Comparison of ENCODE assay signal across 9 cellular contexts in genomic region chr9:19999491-20000057, GRCh38.
A peak's percentile ranks its signal among the peaks of the same experiment; 100 is the strongest.
DNase-seq lines count a peak whose midpoint lies in the region; ATAC-seq and TF ChIP-seq lines count a peak whose summit lies in the region.
"Had no signal": no experiment of that assay in that cellular context is flagged by ENCODE, and none has a peak within 500 bp of the region (broad histone marks: within the 10 kb centered on the region; RNA-seq: fewer than 3 reads in every experiment).

No MANE protein-coding gene starts in this region.

- H3K4me1 Mint-ChIP-seq in activated CD4-positive, alpha-beta T cell treated with anti-CD3 and anti-CD28 coated beads for 36 hours, result peaks cover 46% of the 10 kb centered on the region
- H3K4me1 Mint-ChIP-seq in T-helper 1 cell treated with Interleukin-12 subunit alpha and Interleukin-12 subunit beta and Interleukin-4 antibody, amounts not matched to agents 30 μg/mL and 1 μg/mL, for 36 hours (ENCODE audit: low read depth), result peaks cover 50% of the 10 kb centered on the region
- H3K4me1 Mint-ChIP-seq: B cell had no signal

- H3K27ac Mint-ChIP-seq in activated CD4-positive, alpha-beta T cell treated with anti-CD3 and anti-CD28 coated beads for 36 hours, result peak overlapping the region; percentile 97
- H3K27ac Mint-ChIP-seq in T-helper 1 cell treated with Interleukin-12 subunit alpha and Interleukin-12 subunit beta and Interleukin-4 antibody, amounts not matched to agents 30 μg/mL and 1 μg/mL, for 36 hours, result peak overlapping the region; percentile 93
- H3K27ac Mint-ChIP-seq: B cell had no signal

- no peaks in the 10 kb centered on the region for H3K4me1 ChIP-seq in lower lobe of right lung

- no peak for TF ChIP-seq CTCF in fibroblast of pulmonary artery (IDR thresholded peaks at IDR 0.05; ENCODE audit: low read length, missing control alignments)
- TF ChIP-seq CTCF in lower lobe of right lung (IDR thresholded peaks at IDR 0.05), result no peak

- intact Hi-C loops in activated CD4-positive, alpha-beta T cell treated with anti-CD3 and anti-CD28 coated beads for 36 hours (cut with DNase I, micrococcal nuclease), result loop anchor here (1.0 to 10.0 kb wide), 16 partner anchors 23 to 1097 kb away; partner anchors contain the start of genes MLLT3 (in 2 of the 2), DENND4C (in 1 of the 2), FOCAD (in 1 of the 2) and HACD4 (in 1 of the 2)
- intact Hi-C loops in lower lobe of right lung (cut with DNase I), result no loop called here

- H3K27me3 Mint-ChIP-seq in activated CD4-positive, alpha-beta T cell treated with anti-CD3 and anti-CD28 coated beads for 36 hours, result no peaks in the 10 kb centered on the region
- no peaks in the 10 kb centered on the region for H3K27me3 Mint-ChIP-seq in T-helper 1 cell treated with Interleukin-12 subunit alpha and Interleukin-12 subunit beta and Interleukin-4 antibody, amounts not matched to agents 30 μg/mL and 1 μg/mL, for 36 hours (ENCODE audit: low read depth)
- H3K27me3 Mint-ChIP-seq: B cell had no signal

- no peak overlapping the region for H3K27ac ChIP-seq in lower lobe of right lung

- peak; percentile 94 for ATAC-seq in activated CD4-positive, alpha-beta T cell treated with anti-CD3 and anti-CD28 coated beads for 36 hours
- peak; percentile 85 for ATAC-seq in HG02943 (IDR thresholded peaks at IDR 0.05; ENCODE audit: low read depth, unreplicated experiment)
- ATAC-seq in lower lobe of right lung, result no peak

- peak overlapping the region; percentile 42 for H3K4me3 Mint-ChIP-seq in activated CD4-positive, alpha-beta T cell treated with anti-CD3 and anti-CD28 coated beads for 36 hours
- H3K4me3 Mint-ChIP-seq in T-helper 1 cell treated with Interleukin-12 subunit alpha and Interleukin-12 subunit beta and Interleukin-4 antibody, amounts not matched to agents 30 μg/mL and 1 μg/mL, for 36 hours, result peak overlapping the region; percentile 39
- H3K4me3 Mint-ChIP-seq: B cell had no signal

- H3K4me3 ChIP-seq in fibroblast of pulmonary artery (replicated peaks; ENCODE audit: low read depth, low read length) (no peak overlapping the region), lower lobe of right lung (no peak overlapping the region)

- no peaks in the 10 kb centered on the region for H3K9me3 ChIP-seq in lower lobe of right lung

- no peaks in the 10 kb centered on the region for H3K27me3 ChIP-seq in lower lobe of right lung (ENCODE audit: low read depth)

- CTCF ChIA-PET in activated CD4-positive, alpha-beta T cell treated with anti-CD3 and anti-CD28 coated beads for 36 hours (lab: Charles Lee), result interaction anchor here (0.6 to 1.3 kb wide), 5 partner anchors 22 to 623 kb away, joined by 3 to 5 read pairs (median 3); no protein-coding TSS in a partner anchor

- POLR2A ChIA-PET in activated CD4-positive, alpha-beta T cell treated with anti-CD3 and anti-CD28 coated beads for 36 hours (lab: Charles Lee), result interaction anchor here (1.0 to 1.2 kb wide), 2 partner anchors 209 to 685 kb away, joined by 3 read pairs; partner anchors contain the start of gene FOCAD

- peak; percentile 81 for DNase-seq in activated CD4-positive, alpha-beta T cell treated with anti-CD3 and anti-CD28 coated beads for 36 hours
- no peak for DNase-seq in activated CD4-positive, alpha-beta T cell treated with anti-CD3 and anti-CD28 coated beads for 1 hour
- peak; percentile 77 for DNase-seq in fibroblast of pulmonary artery (ENCODE audit: low read depth)
- DNase-seq in lower lobe of right lung, result no peak
- no peak for DNase-seq in NCI-H2081 treated with DMSO at 0.1 percent for 48 hours (lab: John Stamatoyannopoulos, UW)
- no peak for DNase-seq in DMS53 treated with DMSO at 0.1 percent for 48 hours (lab: John Stamatoyannopoulos, UW; ENCODE audit: unreplicated experiment)

- H3K9me3 Mint-ChIP-seq in activated CD4-positive, alpha-beta T cell treated with anti-CD3 and anti-CD28 coated beads for 36 hours (ENCODE audit: low read depth), result peaks cover 10% of the 10 kb centered on the region
- peaks cover 17% of the 10 kb centered on the region for H3K9me3 Mint-ChIP-seq in T-helper 1 cell treated with Interleukin-12 subunit alpha and Interleukin-12 subunit beta and Interleukin-4 antibody, amounts not matched to agents 30 μg/mL and 1 μg/mL, for 36 hours

- no peaks in the 10 kb centered on the region for H3K36me3 ChIP-seq in lower lobe of right lung

- H3K36me3 Mint-ChIP-seq in activated CD4-positive, alpha-beta T cell treated with anti-CD3 and anti-CD28 coated beads for 36 hours (ENCODE audit: low read depth), result peaks cover 9% of the 10 kb centered on the region
- peaks cover 23% of the 10 kb centered on the region for H3K36me3 Mint-ChIP-seq in T-helper 1 cell treated with Interleukin-12 subunit alpha and Interleukin-12 subunit beta and Interleukin-4 antibody, amounts not matched to agents 30 μg/mL and 1 μg/mL, for 36 hours (ENCODE audit: low read depth)

Comparison
In these comparisons a context has a peak if more than half of its experiments do, and no peak if none do; other contexts are left out.
1. DNase-seq: peak in activated CD4-positive, alpha-beta T cell treated with anti-CD3 and anti-CD28 coated beads for 36 hours (single experiment) and fibroblast of pulmonary artery (single experiment); none in activated CD4-positive, alpha-beta T cell treated with anti-CD3 and anti-CD28 coated beads for 1 hour (single experiment), lower lobe of right lung (single experiment), NCI-H2081 treated with DMSO at 0.1 percent for 48 hours (single experiment) and DMS53 treated with DMSO at 0.1 percent for 48 hours (single experiment).
2. ATAC-seq: peak in activated CD4-positive, alpha-beta T cell treated with anti-CD3 and anti-CD28 coated beads for 36 hours (single experiment) and HG02943 (single experiment); none in lower lobe of right lung (0 of 2).